In genomic region chr5:159135896-159136531, GRCh38 we compare ENCODE assay signal across 14 cellular contexts. TPM values are rescaled to one million over a fixed set of nuclear protein-coding genes. Genes with fewer than 3 reads are reported as not detected.
DNase-seq lines count a peak whose midpoint lies in the region; ATAC-seq, FAIRE-seq and TF ChIP-seq lines count a peak whose summit lies in the region.
"Had no signal": no experiment of that assay in that cellular context is flagged by ENCODE, and none has a peak within 500 bp of the region (broad histone marks: within the 10 kb centered on the region; RNA-seq: fewer than 3 reads in every experiment).

No MANE protein-coding gene starts in this region.

- in situ Hi-C loops in gastrocnemius medialis (cut with MboI; ENCODE audit: low sequenced_read_pairs in 4 of 4) = loop anchor here in 2 of 4 donors (25.0 kb wide), 3 partner anchors 1074 to 1374 kb away; no protein-coding TSS in a partner anchor

- H3K79me2 ChIP-seq in astrocyte (ENCODE audit: insufficient read depth, low read length) = no peaks in the 10 kb centered on the region

- H3K4me3 ChIP-seq in AG04449 (ENCODE audit: low read depth, low read length) (no peak overlapping the region), astrocyte (ENCODE audit: insufficient read depth, low read depth, low read length) (no peak overlapping the region), gastrocnemius medialis (no peak overlapping the region)
- H3K4me3 ChIP-seq: skin epidermis had no signal

- intact Hi-C loops in gastrocnemius medialis (cut with DNase I; ENCODE audit: low total_unique reads) = no loop called here

- POLR2A ChIA-PET in AG04449 (lab: Yijun Ruan, JAX) = no interaction called here

- ATAC-seq in HG03280 (IDR thresholded peaks at IDR 0.05; ENCODE audit: unreplicated experiment) (no peak), gastrocnemius medialis (no peak)
- ATAC-seq: effector memory CD8-positive, alpha-beta T cell; naive thymus-derived CD4-positive, alpha-beta T cell had no signal

- no peaks in the 10 kb centered on the region for H3K9me3 ChIP-seq in astrocyte (ENCODE audit: insufficient read depth, low read depth, low read length)
- H3K9me3 ChIP-seq in gastrocnemius medialis = no peaks in the 10 kb centered on the region

- H3K27ac Mint-ChIP-seq in astrocyte (ENCODE audit: unreplicated experiment) (peak overlapping the region; percentile 26), chondrocyte (ENCODE audit: unreplicated experiment) (no peak overlapping the region)
- H3K27ac Mint-ChIP-seq: effector memory CD8-positive, alpha-beta T cell; immature natural killer cell; naive thymus-derived CD4-positive, alpha-beta T cell; type B pancreatic cell had no signal

- no peaks in the 10 kb centered on the region for H3K27me3 ChIP-seq in astrocyte (ENCODE audit: insufficient read depth, low read length)
- no peaks in the 10 kb centered on the region for H3K27me3 ChIP-seq in gastrocnemius medialis

- TF ChIP-seq CTCF in AG04449 (IDR thresholded peaks at IDR 0.05; ENCODE audit: insufficient read depth, low read length, missing control alignments) (no peak), astrocyte (IDR thresholded peaks at IDR 0.05; ENCODE audit: insufficient read depth, low read depth, low read length) (no peak), gastrocnemius medialis (IDR thresholded peaks at IDR 0.05 in 4 of 5, conservative IDR thresholded peaks at IDR 0.05 in 1 of 5) (no peak), chondrocyte (IDR thresholded peaks at IDR 0.05) (no peak)

- H3K27me3 Mint-ChIP-seq in astrocyte (ENCODE audit: low read depth, unreplicated experiment) (no peaks in the 10 kb centered on the region), chondrocyte (ENCODE audit: low read depth) (no peaks in the 10 kb centered on the region)

- H3K4me3 Mint-ChIP-seq in astrocyte (ENCODE audit: unreplicated experiment) (no peak overlapping the region), chondrocyte (ENCODE audit: unreplicated experiment) (no peak overlapping the region)
- H3K4me3 Mint-ChIP-seq: effector memory CD8-positive, alpha-beta T cell; immature natural killer cell; naive thymus-derived CD4-positive, alpha-beta T cell; type B pancreatic cell had no signal

- no peaks in the 10 kb centered on the region for H3K36me3 ChIP-seq in astrocyte (ENCODE audit: insufficient read depth, low read length)
- H3K36me3 ChIP-seq in gastrocnemius medialis = no peaks in the 10 kb centered on the region

- H3K36me3 Mint-ChIP-seq in astrocyte (ENCODE audit: low read depth, unreplicated experiment) = no peaks in the 10 kb centered on the region
- H3K36me3 Mint-ChIP-seq in chondrocyte (ENCODE audit: low read depth) = no peaks in the 10 kb centered on the region
- H3K36me3 Mint-ChIP-seq: immature natural killer cell, type B pancreatic cell had no signal

- TF ChIP-seq POLR2A in gastrocnemius medialis (IDR thresholded peaks at IDR 0.05) = no peak

- H3K4me2 ChIP-seq in astrocyte (ENCODE audit: low read length) = peak overlapping the region; percentile 73

- no peak for FAIRE-seq in astrocyte (lab: Jason Lieb, UNC)

- CTCF ChIA-PET in AG04449 (lab: Yijun Ruan, JAX) = interaction anchor here (1.0 to 2.5 kb wide), 5 partner anchors 10 to 1377 kb away, joined by 3 to 9 read pairs (median 3); no protein-coding TSS in a partner anchor

- H3K4me1 Mint-ChIP-seq in astrocyte (ENCODE audit: low read depth, unreplicated experiment) = peaks cover 7% of the 10 kb centered on the region
- H3K4me1 Mint-ChIP-seq in chondrocyte (ENCODE audit: low read depth) = peaks cover 23% of the 10 kb centered on the region
- H3K4me1 Mint-ChIP-seq: immature natural killer cell; naive thymus-derived CD4-positive, alpha-beta T cell had no signal

- DNase-seq in AG04449 (ENCODE audit: low read depth, low spot score) = peak; percentile 26
- peak; percentile 22 for DNase-seq in HK-2 (ENCODE audit: unreplicated experiment)
- peak; percentile 86 for DNase-seq in astrocyte (ENCODE audit: low read depth)
- DNase-seq in hepatic stellate cell (ENCODE audit: low spot score) = peak; percentile 29
- no peak for DNase-seq in COR-L47 (lab: John Stamatoyannopoulos, UW)
- no peak for DNase-seq in gastrocnemius medialis
- no peak for DNase-seq in chondrocyte (ENCODE audit: low spot score)
- DNase-seq: effector memory CD8-positive, alpha-beta T cell; immature natural killer cell; naive thymus-derived CD4-positive, alpha-beta T cell; NCI-H187 treated with DMSO at 0.1 percent for 48 hours had no signal

- H2AFZ ChIP-seq in astrocyte (ENCODE audit: low read depth, low read length) = peak overlapping the region; percentile 8

- no peaks in the 10 kb centered on the region for H4K20me1 ChIP-seq in astrocyte (ENCODE audit: insufficient read depth, low read length)

- peaks cover 2% of the 10 kb centered on the region for H3K9me3 Mint-ChIP-seq in astrocyte (ENCODE audit: unreplicated experiment)
- peaks cover 4% of the 10 kb centered on the region for H3K9me3 Mint-ChIP-seq in chondrocyte (ENCODE audit: low read depth)
- H3K9me3 Mint-ChIP-seq: effector memory CD8-positive, alpha-beta T cell; immature natural killer cell; type B pancreatic cell had no signal

- H3K4me1 ChIP-seq in astrocyte (ENCODE audit: insufficient read depth, low read length) = peaks cover 17% of the 10 kb centered on the region
- H3K4me1 ChIP-seq in gastrocnemius medialis = no peaks in the 10 kb centered on the region

- H3K27ac ChIP-seq in astrocyte (ENCODE audit: low read depth, low read length) (no peak overlapping the region), gastrocnemius medialis (no peak overlapping the region)
- H3K27ac ChIP-seq: skin epidermis had no signal

- H3K9ac ChIP-seq in astrocyte (ENCODE audit: low read length) = peak overlapping the region; percentile 7

RNA-seq across cellular contexts. Expression of gene EBF1, which starts 36.3 kb away (rescaled TPM):
- total RNA-seq in astrocyte (2.0 and 2.5 TPM in 2 replicates), gastrocnemius medialis (10 to 100 TPM in 1 of 4 donors, 1 to 10 TPM in 3; 4.9 to 12.0 (median 7.1) TPM), chondrocyte (60.9 to 71.5 TPM (median 67.9 TPM) in 3 replicates)

Comparison
In these comparisons a context has a peak if more than half of its experiments do, and no peak if none do; other contexts are left out.
1. DNase-seq: peak in AG04449 (single experiment), HK-2 (single experiment), astrocyte (single experiment) and hepatic stellate cell (single experiment); none in COR-L47 (single experiment), gastrocnemius medialis (0 of 2) and chondrocyte (single experiment).